Comparison of ENCODE assay signal across 8 cellular contexts in genomic region chr1:160837558-160838205, GRCh38.
A peak's percentile ranks its signal among the peaks of the same experiment; 100 is the strongest.
DNase-seq lines count a peak whose midpoint lies in the region; ATAC-seq lines count a peak whose summit lies in the region.

No MANE protein-coding gene starts in this region.

- DNase-seq in Ammon's horn (ENCODE audit: low spot score) (peak; percentile 56), pons (ENCODE audit: low spot score) (peak; percentile 17), glomerular visceral epithelial cell (ENCODE audit: extremely low spot score) (no peak), NCI-H1105 (lab: John Stamatoyannopoulos, UW) (no peak)
- DNase-seq in activated naive CD8-positive, alpha-beta T cell treated with anti-CD3 and anti-CD28 coated beads, Interleukin-2, amount 50 U/mL, for 24 hours = peak; percentile 79

- peak overlapping the region; percentile 48 for H3K4me3 Mint-ChIP-seq in T-helper 1 cell treated with Interleukin-12 subunit alpha and Interleukin-12 subunit beta and Interleukin-4 antibody, amounts not matched to agents 30 μg/mL and 1 μg/mL, for 36 hours
- H3K4me3 Mint-ChIP-seq in activated naive CD8-positive, alpha-beta T cell treated with anti-CD3 and anti-CD28 coated beads, Interleukin-2, amount 50 U/mL, for 24 hours = peak overlapping the region; percentile 58

- H3K36me3 Mint-ChIP-seq in T-helper 1 cell treated with Interleukin-12 subunit alpha and Interleukin-12 subunit beta and Interleukin-4 antibody, amounts not matched to agents 30 μg/mL and 1 μg/mL, for 36 hours (ENCODE audit: low read depth) = no peaks in the 10 kb centered on the region
- no peaks in the 10 kb centered on the region for H3K36me3 Mint-ChIP-seq in activated naive CD8-positive, alpha-beta T cell treated with anti-CD3 and anti-CD28 coated beads, Interleukin-2, amount 50 U/mL, for 24 hours (ENCODE audit: low read depth)

- H3K4me1 Mint-ChIP-seq in T-helper 1 cell treated with Interleukin-12 subunit alpha and Interleukin-12 subunit beta and Interleukin-4 antibody, amounts not matched to agents 30 μg/mL and 1 μg/mL, for 36 hours (ENCODE audit: low read depth) = peaks cover 42% of the 10 kb centered on the region
- H3K4me1 Mint-ChIP-seq in activated naive CD8-positive, alpha-beta T cell treated with anti-CD3 and anti-CD28 coated beads, Interleukin-2, amount 50 U/mL, for 24 hours = peaks cover 68% of the 10 kb centered on the region

- ATAC-seq in GM19035 (IDR thresholded peaks at IDR 0.05; ENCODE audit: unreplicated experiment) (peak; percentile 82), HG03139 (IDR thresholded peaks at IDR 0.05; ENCODE audit: unreplicated experiment) (peak; percentile 74)
- ATAC-seq in activated naive CD8-positive, alpha-beta T cell treated with anti-CD3 and anti-CD28 coated beads, Interleukin-2, amount 50 U/mL, for 24 hours = peak; percentile 90

- H3K27me3 Mint-ChIP-seq in T-helper 1 cell treated with Interleukin-12 subunit alpha and Interleukin-12 subunit beta and Interleukin-4 antibody, amounts not matched to agents 30 μg/mL and 1 μg/mL, for 36 hours (ENCODE audit: low read depth) = no peaks in the 10 kb centered on the region
- no peaks in the 10 kb centered on the region for H3K27me3 Mint-ChIP-seq in activated naive CD8-positive, alpha-beta T cell treated with anti-CD3 and anti-CD28 coated beads, Interleukin-2, amount 50 U/mL, for 24 hours

- H3K9me3 Mint-ChIP-seq in T-helper 1 cell treated with Interleukin-12 subunit alpha and Interleukin-12 subunit beta and Interleukin-4 antibody, amounts not matched to agents 30 μg/mL and 1 μg/mL, for 36 hours = no peaks in the 10 kb centered on the region
- H3K9me3 Mint-ChIP-seq in activated naive CD8-positive, alpha-beta T cell treated with anti-CD3 and anti-CD28 coated beads, Interleukin-2, amount 50 U/mL, for 24 hours = no peaks in the 10 kb centered on the region

- H3K27ac Mint-ChIP-seq in T-helper 1 cell treated with Interleukin-12 subunit alpha and Interleukin-12 subunit beta and Interleukin-4 antibody, amounts not matched to agents 30 μg/mL and 1 μg/mL, for 36 hours = peak overlapping the region; percentile 91
- H3K27ac Mint-ChIP-seq in activated naive CD8-positive, alpha-beta T cell treated with anti-CD3 and anti-CD28 coated beads, Interleukin-2, amount 50 U/mL, for 24 hours = peak overlapping the region; percentile 97

Comparison
In these comparisons a context has a peak if more than half of its experiments do, and no peak if none do; other contexts are left out.
1. DNase-seq: peak in Ammon's horn (single experiment), activated naive CD8-positive, alpha-beta T cell treated with anti-CD3 and anti-CD28 coated beads, Interleukin-2, amount 50 U/mL, for 24 hours (single experiment) and pons (single experiment); none in glomerular visceral epithelial cell (single experiment) and NCI-H1105 (single experiment).
2. Peak in every context shown above with its lines, with median percentiles within 50 percentile points of each other: ATAC-seq.